ENCODE assay signal across 24 cellular contexts in the genomic region with DNA sequence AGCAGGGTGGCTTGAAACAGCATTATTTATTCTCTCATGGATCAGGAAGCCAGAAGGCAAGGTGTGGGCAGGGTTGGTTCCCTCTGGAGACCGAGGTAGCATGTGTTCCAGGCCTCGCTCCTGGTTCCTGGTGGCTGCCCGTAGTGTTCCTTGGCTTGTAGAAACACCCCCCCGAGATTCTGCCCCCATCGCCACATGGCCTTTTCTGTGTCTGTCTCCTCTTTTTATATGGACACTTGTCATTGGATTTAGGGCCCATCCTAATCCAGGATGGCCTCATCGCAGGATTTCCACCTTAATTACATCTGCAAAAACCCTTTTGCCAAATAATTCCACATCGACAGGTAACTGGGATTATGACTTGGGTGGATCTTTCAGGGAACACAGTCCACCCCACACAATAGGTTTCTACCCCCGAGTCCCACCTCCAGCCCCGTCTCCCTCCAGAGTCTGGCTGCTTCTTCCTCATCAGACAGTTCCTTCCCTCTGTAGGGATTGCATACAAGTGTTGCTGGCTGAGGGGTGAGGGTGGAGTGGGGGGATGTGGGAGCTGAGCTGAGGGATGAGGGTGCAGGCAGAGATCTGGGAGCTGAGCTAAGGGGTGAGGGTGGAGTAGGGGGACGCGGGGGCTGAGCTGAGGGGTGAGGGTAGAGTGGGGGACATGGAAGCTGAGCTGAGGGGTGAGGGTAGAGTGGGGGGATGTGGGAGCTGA. TPM values are rescaled to one million over a fixed set of nuclear protein-coding genes. Genes with fewer than 3 reads are reported as not detected.
DNase-seq lines count a peak whose midpoint lies in the region; ATAC-seq, FAIRE-seq and TF ChIP-seq lines count a peak whose summit lies in the region.
"Had no signal": no experiment of that assay in that cellular context is flagged by ENCODE, and none has a peak within 500 bp of the region (broad histone marks: within the 10 kb centered on the region; RNA-seq: fewer than 3 reads in every experiment).

No MANE protein-coding gene starts in this region.

- peak overlapping the region; percentile 65 for H3K4me2 ChIP-seq in neural progenitor cell

- H3K36me3 ChIP-seq in A673 (ENCODE audit: insufficient read depth, low read length, poor library complexity, severe bottlenecking): no peaks in the 10 kb centered on the region
- no peaks in the 10 kb centered on the region for H3K36me3 ChIP-seq in neural progenitor cell
- H3K36me3 ChIP-seq in uterus: no peaks in the 10 kb centered on the region
- H3K36me3 ChIP-seq: esophagus squamous epithelium, thyroid gland had no signal

- H3K4me1 ChIP-seq in A673 (ENCODE audit: insufficient read depth, low read length, poor library complexity, severe bottlenecking) (peaks cover 37% of the 10 kb centered on the region), neural progenitor cell (peaks cover 36% of the 10 kb centered on the region), uterus (no peaks in the 10 kb centered on the region)
- H3K4me1 ChIP-seq: esophagus squamous epithelium, thyroid gland had no signal

- H3K27ac Mint-ChIP-seq in chondrocyte (ENCODE audit: unreplicated experiment) (no peak overlapping the region), neural progenitor cell (peak overlapping the region; percentile 87)
- peak overlapping the region in 4 of 10 donors; percentile 29 to 94 (median 64) for H3K27ac Mint-ChIP-seq in naive thymus-derived CD8-positive, alpha-beta T cell
- peak overlapping the region in 1 of 2 donors; percentile 46 for H3K27ac Mint-ChIP-seq in effector memory CD8-positive, alpha-beta T cell
- H3K27ac Mint-ChIP-seq: activated CD8-positive, alpha-beta T cell treated with anti-CD3 and anti-CD28 coated beads for 36 hours; HFFc6 had no signal

- POLR2A ChIA-PET in A673 (lab: Charles Lee; ENCODE audit: low non-redundant PET): no interaction called here
- POLR2A ChIA-PET in naive thymus-derived CD8-positive, alpha-beta T cell (lab: Charles Lee): interaction anchor here (1.0 kb wide), 1 partner anchor 21 kb away, joined by 4 read pairs; no protein-coding TSS in a partner anchor

- no peak overlapping the region for H3K4me3 ChIP-seq in A673 (ENCODE audit: low read depth, low read length, poor library complexity, severe bottlenecking)
- no peak overlapping the region for H3K4me3 ChIP-seq in neural progenitor cell
- no peak overlapping the region for H3K4me3 ChIP-seq in uterus
- H3K4me3 ChIP-seq: coronary artery, esophagus squamous epithelium, lung, mucosa of descending colon, thyroid gland had no signal

- no peaks in the 10 kb centered on the region for H4K20me1 ChIP-seq in neural progenitor cell (ENCODE audit: low read depth)

- H3K9me3 Mint-ChIP-seq in chondrocyte (ENCODE audit: low read depth) (no peaks in the 10 kb centered on the region), neural progenitor cell (no peaks in the 10 kb centered on the region)
- H3K9me3 Mint-ChIP-seq in naive thymus-derived CD8-positive, alpha-beta T cell: no peaks in the 10 kb centered on the region
- H3K9me3 Mint-ChIP-seq in effector memory CD8-positive, alpha-beta T cell: no peaks in the 10 kb centered on the region
- H3K9me3 Mint-ChIP-seq: activated CD8-positive, alpha-beta T cell treated with anti-CD3 and anti-CD28 coated beads for 36 hours; HFFc6 had no signal

- BruUV-seq in A673 (replicated peaks; lab: Mats Ljungman, UMichigan): no TSS peak

- H3K79me2 ChIP-seq in neural progenitor cell (ENCODE audit: low read depth): no peaks in the 10 kb centered on the region

- H3K9me3 ChIP-seq in A673 (ENCODE audit: low read depth, low read length, poor library complexity, severe bottlenecking): no peaks in the 10 kb centered on the region
- H3K9me3 ChIP-seq in neural progenitor cell (ENCODE audit: low read depth): no peaks in the 10 kb centered on the region
- H3K9me3 ChIP-seq in uterus: no peaks in the 10 kb centered on the region
- H3K9me3 ChIP-seq: esophagus squamous epithelium, mucosa of descending colon, neutrophil, thyroid gland had no signal

- H2AFZ ChIP-seq in neural progenitor cell (replicated peaks): no peak overlapping the region

- DNase-seq in A673 (ENCODE audit: low spot score): no peak
- no peak for DNase-seq in GM12891 (ENCODE audit: insufficient read length, low spot score)
- peak; percentile 46 for DNase-seq in chondrocyte (ENCODE audit: low spot score)
- DNase-seq in neural progenitor cell (ENCODE audit: low spot score): no peak
- DNase-seq in GM19240 (ENCODE audit: insufficient read length, low spot score): no peak
- DNase-seq in naive thymus-derived CD8-positive, alpha-beta T cell: no peak
- no peak for DNase-seq in uterus
- no peak for DNase-seq in effector memory CD8-positive, alpha-beta T cell
- DNase-seq: activated CD4-positive, alpha-beta T cell treated with anti-CD3 and anti-CD28 coated beads for 1 hour; activated CD8-positive, alpha-beta T cell treated with anti-CD3 and anti-CD28 coated beads for 36 hours; activated gamma-delta T cell treated with Interleukin-2 at 50 U/mL for 16 hours; EL; esophagus squamous epithelium; HFFc6; islet precursor cell; PC-3; stimulated activated CD4-positive, alpha-beta T cell treated with anti-CD3 and anti-CD28 coated beads, Interleukin-4, amount 100 ng/mL, for 24 hours; thyroid gland had no signal

- H3K27me3 ChIP-seq in A673 (replicated peaks; ENCODE audit: insufficient read depth, low read depth, low read length, poor library complexity) (no peaks in the 10 kb centered on the region), neural progenitor cell (no peaks in the 10 kb centered on the region), uterus (no peaks in the 10 kb centered on the region)
- H3K27me3 ChIP-seq: neutrophil, thyroid gland had no signal

- H3K4me1 Mint-ChIP-seq in chondrocyte (ENCODE audit: low read depth): no peaks in the 10 kb centered on the region
- peaks cover 52% of the 10 kb centered on the region for H3K4me1 Mint-ChIP-seq in neural progenitor cell
- peaks cover 22 to 63% (median 44%) of the 10 kb centered on the region in 4 donors for H3K4me1 Mint-ChIP-seq in naive thymus-derived CD8-positive, alpha-beta T cell
- H3K4me1 Mint-ChIP-seq in effector memory CD8-positive, alpha-beta T cell (ENCODE audit: low read depth in 2 of 2): peaks cover 25 to 47% of the 10 kb centered on the region in 2 donors

- H3K27ac ChIP-seq in A673 (ENCODE audit: low read depth, low read length, poor library complexity, severe bottlenecking) (peak overlapping the region; percentile 33), neural progenitor cell (peak overlapping the region; percentile 59), uterus (no peak overlapping the region)
- H3K27ac ChIP-seq: coronary artery, esophagus squamous epithelium, neutrophil, thyroid gland had no signal

- no peak for TF ChIP-seq CTCF in A673 (conservative IDR thresholded peaks at IDR 0.05; ENCODE audit: low read depth, low read length)
- no peak for TF ChIP-seq CTCF in chondrocyte (IDR thresholded peaks at IDR 0.05)
- TF ChIP-seq CTCF in neural progenitor cell (IDR thresholded peaks at IDR 0.05): no peak
- TF ChIP-seq CTCF in uterus (IDR thresholded peaks at IDR 0.05): no peak

- H3K36me3 Mint-ChIP-seq in chondrocyte (ENCODE audit: low read depth): no peaks in the 10 kb centered on the region
- no peaks in the 10 kb centered on the region for H3K36me3 Mint-ChIP-seq in neural progenitor cell
- no peaks in the 10 kb centered on the region for H3K36me3 Mint-ChIP-seq in naive thymus-derived CD8-positive, alpha-beta T cell
- peaks cover 22% of the 10 kb centered on the region for H3K36me3 Mint-ChIP-seq in effector memory CD8-positive, alpha-beta T cell (ENCODE audit: insufficient read depth)

- FAIRE-seq in GM12891 (lab: Jason Lieb, UNC): peak; percentile 16
- FAIRE-seq: frontal cortex, TTC549 had no signal

- H3K27me3 Mint-ChIP-seq in chondrocyte (ENCODE audit: low read depth): peaks cover 16% of the 10 kb centered on the region
- peaks cover 11% of the 10 kb centered on the region for H3K27me3 Mint-ChIP-seq in neural progenitor cell (ENCODE audit: insufficient read depth, low read depth)
- no peaks in the 10 kb centered on the region for H3K27me3 Mint-ChIP-seq in naive thymus-derived CD8-positive, alpha-beta T cell
- no peaks in the 10 kb centered on the region for H3K27me3 Mint-ChIP-seq in effector memory CD8-positive, alpha-beta T cell
- H3K27me3 Mint-ChIP-seq: activated CD8-positive, alpha-beta T cell treated with anti-CD3 and anti-CD28 coated beads for 36 hours had no signal

- CTCF ChIA-PET in A673 (lab: Charles Lee): no interaction called here

- peaks cover 24% of the 10 kb centered on the region for H3F3A ChIP-seq in neural progenitor cell (ENCODE audit: low read depth)

- no peak for ATAC-seq in naive thymus-derived CD8-positive, alpha-beta T cell
- no peak for ATAC-seq in effector memory CD8-positive, alpha-beta T cell (replicated peaks)
- ATAC-seq: activated CD8-positive, alpha-beta T cell treated with anti-CD3 and anti-CD28 coated beads for 36 hours; mucosa of descending colon; PC-3 had no signal

- no peak overlapping the region for H3K9ac ChIP-seq in neural progenitor cell

- intact Hi-C loops in A673 (cut with micrococcal nuclease; ENCODE audit: unreplicated experiment): no loop called here
- intact Hi-C loops in uterus (cut with DNase I; ENCODE audit: low total_unique reads): no loop called here

- H3K4me3 Mint-ChIP-seq in chondrocyte (ENCODE audit: unreplicated experiment) (no peak overlapping the region), neural progenitor cell (peak overlapping the region; percentile 71)
- H3K4me3 Mint-ChIP-seq in naive thymus-derived CD8-positive, alpha-beta T cell: peak overlapping the region in 2 of 10 donors; percentile 51 to 89
- no peak overlapping the region for H3K4me3 Mint-ChIP-seq in effector memory CD8-positive, alpha-beta T cell
- H3K4me3 Mint-ChIP-seq: activated CD8-positive, alpha-beta T cell treated with anti-CD3 and anti-CD28 coated beads for 36 hours; HFFc6 had no signal

- TF ChIP-seq POLR2A in GM12891 (IDR thresholded peaks at IDR 0.05; ENCODE audit: low read depth, low read length) (no peak), uterus (IDR thresholded peaks at IDR 0.05) (no peak)

TF ChIP-seq in GM12891, 5 proteins besides CTCF, POLR2A, EP300 and RAD21 (continues in another document):
- TF ChIP-seq SPI1 (IDR thresholded peaks at IDR 0.05; ENCODE audit: low read depth, low read length) (no peak), TAF1 (IDR thresholded peaks at IDR 0.05; ENCODE audit: low read depth, low read length) (no peak)

RNA-seq across cellular contexts. Expression of gene NPHP4, which starts 12.3 kb away (rescaled TPM):
- 27.6 and 29.7 TPM in 2 replicates for total RNA-seq in A673 (2021)
- polyA plus RNA-seq in GM12891 (2012; ENCODE audit: low read depth, missing spikeins): 4.0 TPM
- total RNA-seq in chondrocyte: 7.6 to 11.9 TPM (median 8.7 TPM) in 3 replicates
- 8.9 and 13.0 TPM in 2 replicates for total RNA-seq in neural progenitor cell (ENCODE audit: low replicate concordance)
- 1 to 10 TPM; 6.2 to 6.3 TPM for total RNA-seq in naive thymus-derived CD8-positive, alpha-beta T cell
- under 1 TPM; 0.14 to 0.97 (median 0.22) TPM for polyA plus RNA-seq in naive thymus-derived CD8-positive, alpha-beta T cell
- total RNA-seq in uterus: 10 to 100 TPM in 2 of 4 donors, 1 to 10 TPM in 2; 1.3 to 16.2 (median 7.0) TPM

RNA-seq across cellular contexts. Expression of gene KCNAB2, which starts 41.1 kb away (rescaled TPM):
- total RNA-seq in A673 (2021) (6.4 and 7.7 TPM in 2 replicates), chondrocyte (4.2 to 7.3 TPM (median 5.2 TPM) in 3 replicates), neural progenitor cell (ENCODE audit: low replicate concordance) (2.2 and 8.5 TPM in 2 replicates), uterus (10 to 100 TPM in 2 of 4 donors, 1 to 10 TPM in 2; 1.5 to 21.2 (median 12.9) TPM)
- polyA plus RNA-seq in GM12891 (2012; ENCODE audit: low read depth, missing spikeins): 47.5 TPM
- 100 to 1,000 TPM; 189 to 190 TPM for total RNA-seq in naive thymus-derived CD8-positive, alpha-beta T cell
- 10 to 100 TPM; 17.8 to 46.6 (median 21.4) TPM for polyA plus RNA-seq in naive thymus-derived CD8-positive, alpha-beta T cell

Comparison
In these comparisons a context has a peak if more than half of its experiments do, and no peak if none do; other contexts are left out.
1. H3K27ac ChIP-seq: peak in A673 (single experiment) and neural progenitor cell (single experiment); none in uterus (0 of 2).
2. RNA of gene KCNAB2, which starts 41.1 kb away (total RNA-seq): 189 to 190 TPM in naive thymus-derived CD8-positive, alpha-beta T cell; 1.5 to 21.2 TPM in uterus, 6.4 to 7.7 TPM in A673, 4.2 to 7.3 TPM in chondrocyte and 2.2 to 8.5 TPM in neural progenitor cell; every median in the first group is over 4 times any median in the second.